ENCODE assay signal across 1 cellular context in the genomic region with DNA sequence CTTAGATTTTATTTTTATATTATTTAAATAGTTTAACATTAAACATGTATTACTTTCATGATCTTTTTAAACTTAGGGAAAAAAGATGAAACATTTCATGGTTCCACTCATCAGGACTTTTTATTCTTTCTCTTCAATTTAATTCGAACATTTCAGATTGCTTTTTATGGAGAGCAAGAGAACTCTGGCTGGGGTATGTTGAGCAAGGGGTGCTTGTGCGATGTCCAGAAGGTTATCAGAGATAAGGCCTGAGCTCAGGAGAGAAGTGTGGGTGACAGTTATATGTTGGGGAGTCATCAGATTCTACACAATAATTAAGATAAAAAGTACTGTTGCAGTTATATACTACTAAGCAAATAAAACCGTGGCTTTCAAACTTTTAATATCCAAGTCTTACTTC.
TF ChIP-seq lines count a peak whose summit lies in the region.

No MANE protein-coding gene starts in this region.

TF ChIP-seq in K562, 482 proteins besides CTCF, POLR2A, EP300 and RAD21 (continued from another document and continues in another):
- TF ChIP-seq, protein P1, sequence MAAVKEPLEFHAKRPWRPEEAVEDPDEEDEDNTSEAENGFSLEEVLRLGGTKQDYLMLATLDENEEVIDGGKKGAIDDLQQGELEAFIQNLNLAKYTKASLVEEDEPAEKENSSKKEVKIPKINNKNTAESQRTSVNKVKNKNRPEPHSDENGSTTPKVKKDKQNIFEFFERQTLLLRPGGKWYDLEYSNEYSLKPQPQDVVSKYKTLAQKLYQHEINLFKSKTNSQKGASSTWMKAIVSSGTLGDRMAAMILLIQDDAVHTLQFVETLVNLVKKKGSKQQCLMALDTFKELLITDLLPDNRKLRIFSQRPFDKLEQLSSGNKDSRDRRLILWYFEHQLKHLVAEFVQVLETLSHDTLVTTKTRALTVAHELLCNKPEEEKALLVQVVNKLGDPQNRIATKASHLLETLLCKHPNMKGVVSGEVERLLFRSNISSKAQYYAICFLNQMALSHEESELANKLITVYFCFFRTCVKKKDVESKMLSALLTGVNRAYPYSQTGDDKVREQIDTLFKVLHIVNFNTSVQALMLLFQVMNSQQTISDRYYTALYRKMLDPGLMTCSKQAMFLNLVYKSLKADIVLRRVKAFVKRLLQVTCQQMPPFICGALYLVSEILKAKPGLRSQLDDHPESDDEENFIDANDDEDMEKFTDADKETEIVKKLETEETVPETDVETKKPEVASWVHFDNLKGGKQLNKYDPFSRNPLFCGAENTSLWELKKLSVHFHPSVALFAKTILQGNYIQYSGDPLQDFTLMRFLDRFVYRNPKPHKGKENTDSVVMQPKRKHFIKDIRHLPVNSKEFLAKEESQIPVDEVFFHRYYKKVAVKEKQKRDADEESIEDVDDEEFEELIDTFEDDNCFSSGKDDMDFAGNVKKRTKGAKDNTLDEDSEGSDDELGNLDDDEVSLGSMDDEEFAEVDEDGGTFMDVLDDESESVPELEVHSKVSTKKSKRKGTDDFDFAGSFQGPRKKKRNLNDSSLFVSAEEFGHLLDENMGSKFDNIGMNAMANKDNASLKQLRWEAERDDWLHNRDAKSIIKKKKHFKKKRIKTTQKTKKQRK (IDR thresholded peaks at IDR 0.05; ENCODE audit: borderline replicate concordance, low read depth, low read length), result no peak
- TF ChIP-seq, protein P2, sequence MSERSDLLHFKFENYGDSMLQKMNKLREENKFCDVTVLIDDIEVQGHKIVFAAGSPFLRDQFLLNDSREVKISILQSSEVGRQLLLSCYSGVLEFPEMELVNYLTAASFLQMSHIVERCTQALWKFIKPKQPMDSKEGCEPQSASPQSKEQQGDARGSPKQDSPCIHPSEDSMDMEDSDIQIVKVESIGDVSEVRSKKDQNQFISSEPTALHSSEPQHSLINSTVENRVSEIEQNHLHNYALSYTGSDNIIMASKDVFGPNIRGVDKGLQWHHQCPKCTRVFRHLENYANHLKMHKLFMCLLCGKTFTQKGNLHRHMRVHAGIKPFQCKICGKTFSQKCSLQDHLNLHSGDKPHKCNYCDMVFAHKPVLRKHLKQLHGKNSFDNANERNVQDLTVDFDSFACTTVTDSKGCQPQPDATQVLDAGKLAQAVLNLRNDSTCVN (CRISPR knock-in tag; IDR thresholded peaks at IDR 0.05), result no peak
- TF ChIP-seq CBFA2T2 (conservative IDR thresholded peaks at IDR 0.05) (peak; percentile 58), ZNF668 (CRISPR knock-in tag; IDR thresholded peaks at IDR 0.05) (no peak), RFX5 (IDR thresholded peaks at IDR 0.05; ENCODE audit: low read depth, low read length) (no peak), U2AF2 (optimal IDR thresholded peaks at IDR 0.05; ENCODE audit: low read depth, low read length) (no peak), PHF20 (IDR thresholded peaks at IDR 0.05; ENCODE audit: partially characterized antibody) (no peak), MBD2 (IDR thresholded peaks at IDR 0.05; ENCODE audit: borderline replicate concordance, low read depth) (0 out of 2 replicates have a peak, but pooled peaks have one; percentile 14), PRPF4 (IDR thresholded peaks at IDR 0.05; ENCODE audit: insufficient read depth, low read depth, low read length, poor library complexity, severe bottlenecking) (no peak), SAFB2 (IDR thresholded peaks at IDR 0.05; ENCODE audit: borderline replicate concordance, low read depth, low read length, severe bottlenecking) (no peak), BDP1 (IDR thresholded peaks at IDR 0.05; ENCODE audit: insufficient read depth, insufficient read length) (no peak), ZNF3 (CRISPR knock-in tag; IDR thresholded peaks at IDR 0.05) (no peak), TBL1XR1 (IDR thresholded peaks at IDR 0.05; ENCODE audit: low read length in 2 of 2) (0 out of 4 replicates have a peak, but pooled peaks of 1 of the 2 experiments have one; percentile 30), HDGF (IDR thresholded peaks at IDR 0.05) (no peak), NFIC (IDR thresholded peaks at IDR 0.05) (no peak), ZNF436 (CRISPR knock-in tag; IDR thresholded peaks at IDR 0.05) (no peak), ZSCAN32 (CRISPR knock-in tag; IDR thresholded peaks at IDR 0.05) (no peak), TBP (optimal IDR thresholded peaks at IDR 0.05; ENCODE audit: low read depth, low read length) (no peak), RB1 (IDR thresholded peaks at IDR 0.05; ENCODE audit: low read depth) (no peak), CEBPB (tag; IDR thresholded peaks at IDR 0.05) (peak; percentile 92), ZKSCAN3 (CRISPR knock-in tag; IDR thresholded peaks at IDR 0.05) (no peak), PRMT5 (CRISPR knock-in tag; IDR thresholded peaks at IDR 0.05) (no peak), SMARCA4 (IDR thresholded peaks at IDR 0.05) (peak; percentile 83), GTF2A2 (tag; IDR thresholded peaks at IDR 0.05) (no peak), ZNF197 (CRISPR knock-in tag; IDR thresholded peaks at IDR 0.05; ENCODE audit: low read depth) (no peak), NFXL1 (CRISPR knock-in tag; IDR thresholded peaks at IDR 0.05) (no peak), LARP7 (IDR thresholded peaks at IDR 0.05) (no peak), NCOA2 (IDR thresholded peaks at IDR 0.05; ENCODE audit: partially characterized antibody in 2 of 2) (peak in 1 of 2 experiments; percentile 30), ZNF766 (CRISPR knock-in tag; conservative IDR thresholded peaks at IDR 0.05) (0 out of 2 replicates have a peak, but pooled peaks have one; percentile 46), MYC (IDR thresholded peaks at IDR 0.05; ENCODE audit: low read depth, low read length) (no peak), MYC (CRISPR knock-in tag; IDR thresholded peaks at IDR 0.05; ENCODE audit: borderline replicate concordance, low read depth) (no peak), TEAD4 (IDR thresholded peaks at IDR 0.05; ENCODE audit: low read length) (peak; percentile 87), TEAD4 (CRISPR knock-in tag; IDR thresholded peaks at IDR 0.05; ENCODE audit: borderline replicate concordance) (no peak), BCOR (IDR thresholded peaks at IDR 0.05) (no peak), HMG20A (CRISPR knock-in tag; conservative IDR thresholded peaks at IDR 0.05) (no peak), ZNF263 (CRISPR knock-in tag; IDR thresholded peaks at IDR 0.05; ENCODE audit: borderline replicate concordance) (no peak), ZFP30 (CRISPR knock-in tag; IDR thresholded peaks at IDR 0.05; ENCODE audit: borderline replicate concordance) (no peak), STAT5A (IDR thresholded peaks at IDR 0.05; ENCODE audit: borderline replicate concordance, low read length) (peak; percentile 50; the same call in 1 of the 2 replicates), DMBX1 (CRISPR knock-in tag; IDR thresholded peaks at IDR 0.05; ENCODE audit: borderline replicate concordance) (no peak), NELFE (IDR thresholded peaks at IDR 0.05; ENCODE audit: insufficient read depth, insufficient read length) (no peak)
- TF ChIP-seq, protein P3, sequence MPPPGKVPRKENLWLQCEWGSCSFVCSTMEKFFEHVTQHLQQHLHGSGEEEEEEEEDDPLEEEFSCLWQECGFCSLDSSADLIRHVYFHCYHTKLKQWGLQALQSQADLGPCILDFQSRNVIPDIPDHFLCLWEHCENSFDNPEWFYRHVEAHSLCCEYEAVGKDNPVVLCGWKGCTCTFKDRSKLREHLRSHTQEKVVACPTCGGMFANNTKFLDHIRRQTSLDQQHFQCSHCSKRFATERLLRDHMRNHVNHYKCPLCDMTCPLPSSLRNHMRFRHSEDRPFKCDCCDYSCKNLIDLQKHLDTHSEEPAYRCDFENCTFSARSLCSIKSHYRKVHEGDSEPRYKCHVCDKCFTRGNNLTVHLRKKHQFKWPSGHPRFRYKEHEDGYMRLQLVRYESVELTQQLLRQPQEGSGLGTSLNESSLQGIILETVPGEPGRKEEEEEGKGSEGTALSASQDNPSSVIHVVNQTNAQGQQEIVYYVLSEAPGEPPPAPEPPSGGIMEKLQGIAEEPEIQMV (tag; conservative IDR thresholded peaks at IDR 0.05; ENCODE audit: low read depth), result no peak
- TF ChIP-seq, protein P4, sequence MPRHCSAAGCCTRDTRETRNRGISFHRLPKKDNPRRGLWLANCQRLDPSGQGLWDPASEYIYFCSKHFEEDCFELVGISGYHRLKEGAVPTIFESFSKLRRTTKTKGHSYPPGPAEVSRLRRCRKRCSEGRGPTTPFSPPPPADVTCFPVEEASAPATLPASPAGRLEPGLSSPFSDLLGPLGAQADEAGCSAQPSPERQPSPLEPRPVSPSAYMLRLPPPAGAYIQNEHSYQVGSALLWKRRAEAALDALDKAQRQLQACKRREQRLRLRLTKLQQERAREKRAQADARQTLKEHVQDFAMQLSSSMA (CRISPR knock-in tag; IDR thresholded peaks at IDR 0.05), result no peak
- TF ChIP-seq, protein P5, sequence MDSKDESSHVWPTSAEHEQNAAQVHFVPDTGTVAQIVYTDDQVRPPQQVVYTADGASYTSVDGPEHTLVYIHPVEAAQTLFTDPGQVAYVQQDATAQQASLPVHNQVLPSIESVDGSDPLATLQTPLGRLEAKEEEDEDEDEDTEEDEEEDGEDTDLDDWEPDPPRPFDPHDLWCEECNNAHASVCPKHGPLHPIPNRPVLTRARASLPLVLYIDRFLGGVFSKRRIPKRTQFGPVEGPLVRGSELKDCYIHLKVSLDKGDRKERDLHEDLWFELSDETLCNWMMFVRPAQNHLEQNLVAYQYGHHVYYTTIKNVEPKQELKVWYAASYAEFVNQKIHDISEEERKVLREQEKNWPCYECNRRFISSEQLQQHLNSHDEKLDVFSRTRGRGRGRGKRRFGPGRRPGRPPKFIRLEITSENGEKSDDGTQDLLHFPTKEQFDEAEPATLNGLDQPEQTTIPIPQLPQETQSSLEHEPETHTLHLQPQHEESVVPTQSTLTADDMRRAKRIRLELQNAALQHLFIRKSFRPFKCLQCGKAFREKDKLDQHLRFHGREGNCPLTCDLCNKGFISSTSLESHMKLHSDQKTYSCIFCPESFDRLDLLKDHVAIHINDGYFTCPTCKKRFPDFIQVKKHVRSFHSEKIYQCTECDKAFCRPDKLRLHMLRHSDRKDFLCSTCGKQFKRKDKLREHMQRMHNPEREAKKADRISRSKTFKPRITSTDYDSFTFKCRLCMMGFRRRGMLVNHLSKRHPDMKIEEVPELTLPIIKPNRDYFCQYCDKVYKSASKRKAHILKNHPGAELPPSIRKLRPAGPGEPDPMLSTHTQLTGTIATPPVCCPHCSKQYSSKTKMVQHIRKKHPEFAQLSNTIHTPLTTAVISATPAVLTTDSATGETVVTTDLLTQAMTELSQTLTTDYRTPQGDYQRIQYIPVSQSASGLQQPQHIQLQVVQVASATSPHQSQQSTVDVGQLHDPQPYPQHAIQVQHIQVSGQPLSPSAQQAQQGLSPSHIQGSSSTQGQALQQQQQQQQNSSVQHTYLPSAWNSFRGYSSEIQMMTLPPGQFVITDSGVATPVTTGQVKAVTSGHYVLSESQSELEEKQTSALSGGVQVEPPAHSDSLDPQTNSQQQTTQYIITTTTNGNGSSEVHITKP (IDR thresholded peaks at IDR 0.05; ENCODE audit: partially characterized antibody), result no peak
- TF ChIP-seq, protein P6, sequence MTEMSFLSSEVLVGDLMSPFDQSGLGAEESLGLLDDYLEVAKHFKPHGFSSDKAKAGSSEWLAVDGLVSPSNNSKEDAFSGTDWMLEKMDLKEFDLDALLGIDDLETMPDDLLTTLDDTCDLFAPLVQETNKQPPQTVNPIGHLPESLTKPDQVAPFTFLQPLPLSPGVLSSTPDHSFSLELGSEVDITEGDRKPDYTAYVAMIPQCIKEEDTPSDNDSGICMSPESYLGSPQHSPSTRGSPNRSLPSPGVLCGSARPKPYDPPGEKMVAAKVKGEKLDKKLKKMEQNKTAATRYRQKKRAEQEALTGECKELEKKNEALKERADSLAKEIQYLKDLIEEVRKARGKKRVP (CRISPR knock-in tag; IDR thresholded peaks at IDR 0.05), result no peak
- TF ChIP-seq, protein P7, sequence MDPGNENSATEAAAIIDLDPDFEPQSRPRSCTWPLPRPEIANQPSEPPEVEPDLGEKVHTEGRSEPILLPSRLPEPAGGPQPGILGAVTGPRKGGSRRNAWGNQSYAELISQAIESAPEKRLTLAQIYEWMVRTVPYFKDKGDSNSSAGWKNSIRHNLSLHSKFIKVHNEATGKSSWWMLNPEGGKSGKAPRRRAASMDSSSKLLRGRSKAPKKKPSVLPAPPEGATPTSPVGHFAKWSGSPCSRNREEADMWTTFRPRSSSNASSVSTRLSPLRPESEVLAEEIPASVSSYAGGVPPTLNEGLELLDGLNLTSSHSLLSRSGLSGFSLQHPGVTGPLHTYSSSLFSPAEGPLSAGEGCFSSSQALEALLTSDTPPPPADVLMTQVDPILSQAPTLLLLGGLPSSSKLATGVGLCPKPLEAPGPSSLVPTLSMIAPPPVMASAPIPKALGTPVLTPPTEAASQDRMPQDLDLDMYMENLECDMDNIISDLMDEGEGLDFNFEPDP (CRISPR knock-in tag; IDR thresholded peaks at IDR 0.05), result no peak
- TF ChIP-seq, protein P8, sequence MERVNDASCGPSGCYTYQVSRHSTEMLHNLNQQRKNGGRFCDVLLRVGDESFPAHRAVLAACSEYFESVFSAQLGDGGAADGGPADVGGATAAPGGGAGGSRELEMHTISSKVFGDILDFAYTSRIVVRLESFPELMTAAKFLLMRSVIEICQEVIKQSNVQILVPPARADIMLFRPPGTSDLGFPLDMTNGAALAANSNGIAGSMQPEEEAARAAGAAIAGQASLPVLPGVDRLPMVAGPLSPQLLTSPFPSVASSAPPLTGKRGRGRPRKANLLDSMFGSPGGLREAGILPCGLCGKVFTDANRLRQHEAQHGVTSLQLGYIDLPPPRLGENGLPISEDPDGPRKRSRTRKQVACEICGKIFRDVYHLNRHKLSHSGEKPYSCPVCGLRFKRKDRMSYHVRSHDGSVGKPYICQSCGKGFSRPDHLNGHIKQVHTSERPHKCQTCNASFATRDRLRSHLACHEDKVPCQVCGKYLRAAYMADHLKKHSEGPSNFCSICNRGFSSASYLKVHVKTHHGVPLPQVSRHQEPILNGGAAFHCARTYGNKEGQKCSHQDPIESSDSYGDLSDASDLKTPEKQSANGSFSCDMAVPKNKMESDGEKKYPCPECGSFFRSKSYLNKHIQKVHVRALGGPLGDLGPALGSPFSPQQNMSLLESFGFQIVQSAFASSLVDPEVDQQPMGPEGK (CRISPR knock-in tag; IDR thresholded peaks at IDR 0.05; ENCODE audit: borderline replicate concordance), result no peak
- TF ChIP-seq, protein P9, sequence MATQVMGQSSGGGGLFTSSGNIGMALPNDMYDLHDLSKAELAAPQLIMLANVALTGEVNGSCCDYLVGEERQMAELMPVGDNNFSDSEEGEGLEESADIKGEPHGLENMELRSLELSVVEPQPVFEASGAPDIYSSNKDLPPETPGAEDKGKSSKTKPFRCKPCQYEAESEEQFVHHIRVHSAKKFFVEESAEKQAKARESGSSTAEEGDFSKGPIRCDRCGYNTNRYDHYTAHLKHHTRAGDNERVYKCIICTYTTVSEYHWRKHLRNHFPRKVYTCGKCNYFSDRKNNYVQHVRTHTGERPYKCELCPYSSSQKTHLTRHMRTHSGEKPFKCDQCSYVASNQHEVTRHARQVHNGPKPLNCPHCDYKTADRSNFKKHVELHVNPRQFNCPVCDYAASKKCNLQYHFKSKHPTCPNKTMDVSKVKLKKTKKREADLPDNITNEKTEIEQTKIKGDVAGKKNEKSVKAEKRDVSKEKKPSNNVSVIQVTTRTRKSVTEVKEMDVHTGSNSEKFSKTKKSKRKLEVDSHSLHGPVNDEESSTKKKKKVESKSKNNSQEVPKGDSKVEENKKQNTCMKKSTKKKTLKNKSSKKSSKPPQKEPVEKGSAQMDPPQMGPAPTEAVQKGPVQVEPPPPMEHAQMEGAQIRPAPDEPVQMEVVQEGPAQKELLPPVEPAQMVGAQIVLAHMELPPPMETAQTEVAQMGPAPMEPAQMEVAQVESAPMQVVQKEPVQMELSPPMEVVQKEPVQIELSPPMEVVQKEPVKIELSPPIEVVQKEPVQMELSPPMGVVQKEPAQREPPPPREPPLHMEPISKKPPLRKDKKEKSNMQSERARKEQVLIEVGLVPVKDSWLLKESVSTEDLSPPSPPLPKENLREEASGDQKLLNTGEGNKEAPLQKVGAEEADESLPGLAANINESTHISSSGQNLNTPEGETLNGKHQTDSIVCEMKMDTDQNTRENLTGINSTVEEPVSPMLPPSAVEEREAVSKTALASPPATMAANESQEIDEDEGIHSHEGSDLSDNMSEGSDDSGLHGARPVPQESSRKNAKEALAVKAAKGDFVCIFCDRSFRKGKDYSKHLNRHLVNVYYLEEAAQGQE (CRISPR knock-in tag; IDR thresholded peaks at IDR 0.05; ENCODE audit: low read depth), result no peak
